Comparison of ENCODE assay signal across 2 cellular contexts in the genomic region with DNA sequence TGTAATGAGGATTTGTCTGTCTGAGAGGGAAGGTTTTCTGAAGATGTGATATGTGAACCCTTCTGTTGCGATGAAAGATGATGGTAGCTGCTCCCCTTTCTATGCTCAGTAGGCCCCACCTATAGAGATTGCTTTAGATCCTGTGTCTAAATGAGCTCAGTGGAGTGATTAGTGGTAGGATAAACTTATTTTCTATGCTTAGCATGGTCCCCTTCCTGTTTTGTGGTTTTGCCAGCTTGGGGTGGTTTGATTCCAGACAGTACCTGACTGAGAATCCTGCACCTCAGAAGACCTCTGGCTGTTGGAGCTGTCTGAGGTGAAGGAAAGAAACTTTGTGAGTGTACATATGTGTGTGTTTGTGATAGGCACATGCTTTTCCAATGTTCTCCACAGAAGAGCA.
TF ChIP-seq lines count a peak whose summit lies in the region.

No MANE protein-coding gene starts in this region.

TF ChIP-seq in GM12878, 131 proteins besides CTCF, POLR2A, EP300 and RAD21:
- TF ChIP-seq ZNF274 (IDR thresholded peaks at IDR 0.05; ENCODE audit: insufficient read depth, insufficient read length) (no peak), ZSCAN29 (IDR thresholded peaks at IDR 0.05) (no peak), DPF2 (IDR thresholded peaks at IDR 0.05) (no peak), RUNX3 (IDR thresholded peaks at IDR 0.05; ENCODE audit: low read length) (0 out of 2 replicates have a peak, but pooled peaks have one; percentile 24)

TF ChIP-seq in GM23338, 12 proteins besides CTCF, POLR2A, EP300 and RAD21:
- TF ChIP-seq ZNF114 (CRISPR knock-in tag; IDR thresholded peaks at IDR 0.05) (no peak), EZH2 (IDR thresholded peaks at IDR 0.05; ENCODE audit: low read depth, unreplicated experiment) (no peak), REST (IDR thresholded peaks at IDR 0.05; ENCODE audit: unreplicated experiment) (no peak), NANOG (IDR thresholded peaks at IDR 0.05; ENCODE audit: borderline replicate concordance) (no peak), CREB1 (CRISPR knock-in tag; IDR thresholded peaks at IDR 0.05; ENCODE audit: low read depth) (no peak), STAT1 (IDR thresholded peaks at IDR 0.05; ENCODE audit: unreplicated experiment) (no peak), ZNF331 (CRISPR knock-in tag; IDR thresholded peaks at IDR 0.05; ENCODE audit: low read depth) (no peak), POLR2AphosphoS5 (IDR thresholded peaks at IDR 0.05; ENCODE audit: low read depth) (no peak), ZNF462 (CRISPR knock-in tag; IDR thresholded peaks at IDR 0.05) (no peak), JUNB (IDR thresholded peaks at IDR 0.05; ENCODE audit: unreplicated experiment) (no peak), EZH2phosphoT487 (IDR thresholded peaks at IDR 0.05; ENCODE audit: unreplicated experiment) (no peak)
- TF ChIP-seq, protein P1, sequence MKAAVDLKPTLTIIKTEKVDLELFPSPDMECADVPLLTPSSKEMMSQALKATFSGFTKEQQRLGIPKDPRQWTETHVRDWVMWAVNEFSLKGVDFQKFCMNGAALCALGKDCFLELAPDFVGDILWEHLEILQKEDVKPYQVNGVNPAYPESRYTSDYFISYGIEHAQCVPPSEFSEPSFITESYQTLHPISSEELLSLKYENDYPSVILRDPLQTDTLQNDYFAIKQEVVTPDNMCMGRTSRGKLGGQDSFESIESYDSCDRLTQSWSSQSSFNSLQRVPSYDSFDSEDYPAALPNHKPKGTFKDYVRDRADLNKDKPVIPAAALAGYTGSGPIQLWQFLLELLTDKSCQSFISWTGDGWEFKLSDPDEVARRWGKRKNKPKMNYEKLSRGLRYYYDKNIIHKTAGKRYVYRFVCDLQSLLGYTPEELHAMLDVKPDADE (IDR thresholded peaks at IDR 0.05): no peak
